Comparison of ENCODE assay signal across 8 cellular contexts in the genomic region with DNA sequence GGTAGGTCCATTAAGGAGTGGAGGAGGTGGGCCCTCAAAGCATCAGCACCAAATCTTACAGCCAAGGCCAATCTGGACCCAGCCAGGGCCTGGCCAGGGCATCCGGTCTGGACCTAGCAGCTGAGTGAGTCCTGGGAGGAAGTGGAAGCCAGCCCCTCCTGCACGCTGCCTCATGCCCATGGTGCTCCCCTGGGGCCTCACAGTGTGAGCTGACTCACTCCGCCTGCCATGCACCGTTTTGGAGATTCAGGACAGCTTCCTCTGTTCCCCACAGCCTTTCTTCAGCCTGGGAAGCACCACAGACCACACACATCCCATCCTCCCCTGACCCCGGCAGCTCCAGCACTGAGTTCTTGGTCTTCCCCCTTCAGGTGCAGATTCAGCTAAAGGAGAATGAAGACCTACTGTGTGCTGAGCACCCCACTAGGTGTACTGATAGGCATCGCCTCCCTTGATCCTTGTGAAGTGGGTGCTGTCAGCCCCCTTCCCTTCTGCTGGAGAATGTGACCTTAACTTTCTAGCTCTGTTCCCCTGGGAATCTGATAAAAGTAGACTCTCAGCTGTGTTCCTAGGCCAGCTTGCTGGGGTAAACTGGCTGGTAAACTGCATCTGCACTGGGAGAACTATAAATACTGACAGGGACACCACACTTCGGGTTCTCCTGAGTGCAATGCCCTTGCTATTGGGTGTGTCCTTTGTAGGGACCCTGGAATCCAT. TPM values are rescaled to one million over a fixed set of nuclear protein-coding genes. Genes with fewer than 3 reads are reported as not detected.
DNase-seq lines count a peak whose midpoint lies in the region; ATAC-seq and TF ChIP-seq lines count a peak whose summit lies in the region.

No MANE protein-coding gene starts in this region.

- no peak overlapping the region for H3K4me3 ChIP-seq in lower leg skin (ENCODE audit: low read depth, poor library complexity, severe bottlenecking)

- TF ChIP-seq CTCF in lower leg skin (IDR thresholded peaks at IDR 0.05): no peak

- no peak for TF ChIP-seq POLR2A in lower leg skin (IDR thresholded peaks at IDR 0.05)

- intact Hi-C loops in lower leg skin (cut with DNase I; ENCODE audit: low total_unique reads): no loop called here

- peak; percentile 72 for ATAC-seq in HG03354 (IDR thresholded peaks at IDR 0.05; ENCODE audit: poor library complexity, severe bottlenecking, unreplicated experiment)
- ATAC-seq in HG03025 (IDR thresholded peaks at IDR 0.05; ENCODE audit: low FRiP score, unreplicated experiment): no peak
- no peak for ATAC-seq in HG03342 (IDR thresholded peaks at IDR 0.05; ENCODE audit: unreplicated experiment)
- no peak for ATAC-seq in HG03095 (IDR thresholded peaks at IDR 0.05; ENCODE audit: unreplicated experiment)

- DNase-seq in GM03348 (ENCODE audit: low spot score): peak; percentile 93
- peak; percentile 90 for DNase-seq in amniotic epithelial cell (ENCODE audit: low read depth)
- DNase-seq in myocyte (ENCODE audit: low read depth): peak; percentile 98
- no peak for DNase-seq in lower leg skin (ENCODE audit: low spot score in 2 of 2)

- WGBS in lower leg skin, 2 donors: 49 to 56% methylated on average over 7 of the region's 7 CpGs

RNA-seq across cellular contexts. Expression of a gene that starts 36.8 kb away (rescaled TPM):
- total RNA-seq in myocyte (123 and 192 TPM in 2 replicates), lower leg skin (100 to 1,000 TPM in 1 of 4 donors, 10 to 100 TPM in 3; 73.7 to 105 (median 93.0) TPM)
- 212 TPM for polyA plus RNA-seq in myocyte (2012)

Comparison
In these comparisons a context has a peak if more than half of its experiments do, and no peak if none do; other contexts are left out.
1. DNase-seq: peak in GM03348 (single experiment), amniotic epithelial cell (single experiment) and myocyte (single experiment); none in lower leg skin (0 of 2).